ENCODE assay signal across 2 cellular contexts in the genomic region with DNA sequence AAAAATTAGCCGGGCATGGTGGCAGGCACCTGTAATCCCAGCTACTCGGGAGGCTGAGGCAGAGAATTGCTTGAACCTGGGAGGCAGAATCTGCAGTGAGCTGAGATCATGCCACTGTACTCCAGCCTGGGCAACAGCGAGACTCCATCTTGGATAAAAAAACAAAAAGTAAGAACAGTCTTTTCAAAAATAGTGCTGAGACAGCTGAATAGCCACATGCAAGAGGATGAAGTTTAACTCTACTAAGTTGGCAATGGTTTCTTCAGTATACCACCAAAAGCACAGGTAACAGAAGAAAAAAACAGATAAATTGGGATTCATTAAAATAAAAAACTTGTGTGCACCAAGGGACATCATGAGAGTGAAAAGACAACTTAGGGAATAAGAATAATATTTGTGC.
TF ChIP-seq lines count a peak whose summit lies in the region.

No MANE protein-coding gene starts in this region.

TF ChIP-seq in HepG2, 621 proteins besides CTCF, POLR2A, EP300 and RAD21 (continued from another document):
- TF ChIP-seq, protein P1, sequence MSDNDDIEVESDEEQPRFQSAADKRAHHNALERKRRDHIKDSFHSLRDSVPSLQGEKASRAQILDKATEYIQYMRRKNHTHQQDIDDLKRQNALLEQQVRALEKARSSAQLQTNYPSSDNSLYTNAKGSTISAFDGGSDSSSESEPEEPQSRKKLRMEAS (IDR thresholded peaks at IDR 0.05): no peak
- no peak for TF ChIP-seq CEBPG (CRISPR knock-in tag; IDR thresholded peaks at IDR 0.05)
- TF ChIP-seq, protein P2, sequence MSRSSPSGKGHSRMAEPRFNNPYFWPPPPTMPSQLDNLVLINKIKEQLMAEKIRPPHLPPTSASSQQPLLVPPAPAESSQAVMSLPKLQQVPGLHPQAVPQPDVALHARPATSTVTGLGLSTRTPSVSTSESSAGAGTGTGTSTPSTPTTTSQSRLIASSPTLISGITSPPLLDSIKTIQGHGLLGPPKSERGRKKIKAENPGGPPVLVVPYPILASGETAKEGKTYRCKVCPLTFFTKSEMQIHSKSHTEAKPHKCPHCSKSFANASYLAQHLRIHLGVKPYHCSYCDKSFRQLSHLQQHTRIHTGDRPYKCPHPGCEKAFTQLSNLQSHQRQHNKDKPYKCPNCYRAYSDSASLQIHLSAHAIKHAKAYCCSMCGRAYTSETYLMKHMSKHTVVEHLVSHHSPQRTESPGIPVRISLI (CRISPR knock-in tag; IDR thresholded peaks at IDR 0.05; ENCODE audit: borderline replicate concordance): no peak

TF ChIP-seq in K562, 482 proteins besides CTCF, POLR2A, EP300 and RAD21 (continued from another document):
- TF ChIP-seq, protein P3, sequence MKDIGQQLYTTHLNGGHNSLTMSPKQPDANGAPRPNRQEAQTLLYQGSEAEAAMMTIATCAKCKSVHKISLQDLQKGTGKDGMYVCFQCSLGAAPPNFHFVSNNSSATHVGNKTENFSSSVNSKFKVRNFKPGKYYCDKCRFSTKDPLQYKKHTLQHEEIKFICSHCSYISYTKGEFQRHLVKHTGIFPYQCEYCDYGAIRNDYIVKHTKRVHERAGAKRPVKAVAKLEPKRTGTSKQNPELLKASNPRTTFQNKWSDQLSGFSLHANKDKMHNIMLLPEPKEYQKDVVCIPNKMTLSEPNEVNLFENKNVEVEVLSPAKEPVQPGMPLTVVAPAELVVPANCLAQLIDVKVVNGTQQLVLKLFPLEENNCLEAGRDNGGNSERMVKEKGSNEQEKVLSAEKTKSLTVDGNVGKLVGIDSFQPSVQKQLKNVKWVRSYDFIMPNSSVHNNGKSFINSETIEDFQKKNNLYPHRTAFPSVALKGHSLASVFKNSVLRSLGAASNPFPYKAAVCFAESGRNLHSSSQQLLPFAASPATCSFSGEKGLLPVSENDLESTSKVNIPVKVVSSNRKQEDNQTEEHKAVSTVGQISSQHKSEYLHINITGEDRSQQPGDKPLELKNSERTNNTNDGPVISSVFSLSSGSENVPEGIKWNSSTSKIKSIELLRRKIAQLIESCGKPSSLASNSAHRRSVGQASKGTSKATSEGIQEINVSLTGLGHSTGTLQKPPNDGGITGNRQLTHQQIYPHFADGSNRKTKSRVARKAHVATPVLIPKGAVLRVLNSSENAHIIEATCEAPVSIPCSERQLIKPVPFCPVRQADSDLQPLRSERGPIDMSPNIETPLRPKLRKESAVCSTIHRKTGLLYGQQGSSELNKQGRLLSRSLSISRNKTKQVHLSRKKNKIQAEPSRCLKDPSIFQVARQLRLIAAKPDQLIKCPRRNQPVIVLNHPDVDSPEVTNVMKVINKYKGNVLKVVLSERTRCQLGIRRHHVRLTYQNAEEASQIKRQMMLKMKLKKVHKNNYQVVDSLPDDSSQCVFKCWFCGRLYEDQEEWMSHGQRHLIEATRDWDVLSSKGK (CRISPR knock-in tag; IDR thresholded peaks at IDR 0.05): no peak
- peak; percentile 61 for TF ChIP-seq ZNF316 (IDR thresholded peaks at IDR 0.05)
- peak; percentile 22; the same call in 1 of the 2 replicates for TF ChIP-seq C11orf30 (IDR thresholded peaks at IDR 0.05; ENCODE audit: low read depth)
- 0 out of 2 replicates have a peak, but pooled peaks have one; percentile 19 for TF ChIP-seq MAFF (IDR thresholded peaks at IDR 0.05; ENCODE audit: low read length)
- TF ChIP-seq RBM39 (optimal IDR thresholded peaks at IDR 0.05; ENCODE audit: low read depth, low read length): no peak
